ENCODE assay signal across 15 cellular contexts in genomic region chrX:153592966-153593688, GRCh38. TPM values are rescaled to one million over a fixed set of nuclear protein-coding genes. Genes with fewer than 3 reads are reported as not detected.
A peak's percentile ranks its signal among the peaks of the same experiment; 100 is the strongest.
DNase-seq lines count a peak whose midpoint lies in the region; ATAC-seq, FAIRE-seq and TF ChIP-seq lines count a peak whose summit lies in the region.
"Had no signal": no experiment of that assay in that cellular context is flagged by ENCODE, and none has a peak within 500 bp of the region (broad histone marks: within the 10 kb centered on the region; RNA-seq: fewer than 3 reads in every experiment).

No MANE protein-coding gene starts in this region.

- FAIRE-seq in small intestine (lab: Jason Lieb, UNC), result no peak
- FAIRE-seq: frontal cortex had no signal

- H3K4me1 ChIP-seq in small intestine (ENCODE audit: control insufficient read depth in 2 of 2, insufficient read depth in 1 of 2, low read depth in 1 of 2, low read length in 1 of 2), result no peaks in the 10 kb centered on the region

- no peaks in the 10 kb centered on the region for H3K9me3 Mint-ChIP-seq in stimulated activated naive B cell treated with anti-CD40 and anti-IgM and Interleukin-4, amounts not matched to agents 10 μg/mL and 1 μg/mL and 100 μg/mL, for 72 hours
- H3K9me3 Mint-ChIP-seq in osteocyte (ENCODE audit: unreplicated experiment), result peaks cover 8% of the 10 kb centered on the region
- H3K9me3 Mint-ChIP-seq: CD8-positive, alpha-beta memory T cell had no signal

- no peaks in the 10 kb centered on the region for H3K9me3 ChIP-seq in small intestine (ENCODE audit: control insufficient read depth, low read depth)
- H3K9me3 ChIP-seq: upper lobe of right lung had no signal

- H3K4me1 Mint-ChIP-seq in stimulated activated naive B cell treated with anti-CD40 and anti-IgM and Interleukin-4, amounts not matched to agents 10 μg/mL and 1 μg/mL and 100 μg/mL, for 72 hours, result peaks cover 26 to 44% of the 10 kb centered on the region in 2 donors
- H3K4me1 Mint-ChIP-seq in osteocyte (ENCODE audit: unreplicated experiment), result peaks cover 3% of the 10 kb centered on the region

- no peak overlapping the region for H3K4me3 ChIP-seq in small intestine (ENCODE audit: low read depth in 1 of 2, low read length in 2 of 2)
- H3K4me3 ChIP-seq: upper lobe of right lung had no signal

- H3K27me3 Mint-ChIP-seq in stimulated activated naive B cell treated with anti-CD40 and anti-IgM and Interleukin-4, amounts not matched to agents 10 μg/mL and 1 μg/mL and 100 μg/mL, for 72 hours, result no peaks in the 10 kb centered on the region
- H3K27me3 Mint-ChIP-seq in osteocyte (ENCODE audit: unreplicated experiment), result no peaks in the 10 kb centered on the region

- H3K27ac Mint-ChIP-seq in stimulated activated naive B cell treated with anti-CD40 and anti-IgM and Interleukin-4, amounts not matched to agents 10 μg/mL and 1 μg/mL and 100 μg/mL, for 72 hours, result peak overlapping the region; percentile 77
- H3K27ac Mint-ChIP-seq in osteocyte (ENCODE audit: unreplicated experiment), result no peak overlapping the region

- DNase-seq in NCI-H146 (lab: John Stamatoyannopoulos, UW) (peak; percentile 16), NCI-H146 treated with DMSO at 0.1 percent for 48 hours (lab: John Stamatoyannopoulos, UW; ENCODE audit: unreplicated experiment) (no peak), inferior parietal cortex (ENCODE audit: extremely low spot score) (peak; percentile 48), osteocyte (ENCODE audit: extremely low spot score, unreplicated experiment) (no peak), small intestine (no peak), AG08395 (ENCODE audit: low spot score) (no peak)
- DNase-seq in stimulated activated naive B cell treated with anti-CD40 and anti-IgM and Interleukin-4, amounts not matched to agents 10 μg/mL and 1 μg/mL and 100 μg/mL, for 72 hours, result no peak
- DNase-seq: activated naive CD4-positive, alpha-beta T cell treated with Interleukin-2 at 50 U/mL for 16 hours; CD8-positive, alpha-beta memory T cell; central memory CD4-positive, alpha-beta T cell; Kasumi-1; upper lobe of right lung had no signal

- H3K27me3 ChIP-seq in small intestine (ENCODE audit: control insufficient read depth in 2 of 2, insufficient read depth in 2 of 2, low read length in 2 of 2), result no peaks in the 10 kb centered on the region
- H3K27me3 ChIP-seq: upper lobe of right lung had no signal

- no peak for ATAC-seq in stimulated activated naive B cell treated with anti-CD40 and anti-IgM and Interleukin-4, amounts not matched to agents 10 μg/mL and 1 μg/mL and 100 μg/mL, for 72 hours (replicated peaks)
- ATAC-seq: upper lobe of right lung had no signal

- H3K27ac ChIP-seq in angular gyrus (ENCODE audit: low read depth, low read length) (peak overlapping the region; percentile 86), small intestine (ENCODE audit: low read depth in 1 of 2, low read length in 1 of 2) (no peak overlapping the region)
- H3K27ac ChIP-seq: upper lobe of right lung had no signal

- no peak overlapping the region for H3K4me3 Mint-ChIP-seq in stimulated activated naive B cell treated with anti-CD40 and anti-IgM and Interleukin-4, amounts not matched to agents 10 μg/mL and 1 μg/mL and 100 μg/mL, for 72 hours
- H3K4me3 Mint-ChIP-seq in osteocyte (ENCODE audit: unreplicated experiment), result no peak overlapping the region
- H3K4me3 Mint-ChIP-seq: CD8-positive, alpha-beta memory T cell had no signal

- 90 to 93% (median 91%) methylated on average over 11 to 12 of the region's 12 CpGs for WGBS in small intestine, 3 donors

- H3K36me3 ChIP-seq in small intestine (ENCODE audit: control insufficient read depth in 2 of 2, insufficient read depth in 2 of 2, low read length in 2 of 2), result peaks cover 0 to 2% of the 10 kb centered on the region in 2 donors
- H3K36me3 ChIP-seq: upper lobe of right lung had no signal

- TF ChIP-seq CTCF in osteocyte (IDR thresholded peaks at IDR 0.05), result no peak

- peaks cover 10 to 23% of the 10 kb centered on the region in 2 donors for H3K36me3 Mint-ChIP-seq in stimulated activated naive B cell treated with anti-CD40 and anti-IgM and Interleukin-4, amounts not matched to agents 10 μg/mL and 1 μg/mL and 100 μg/mL, for 72 hours
- H3K36me3 Mint-ChIP-seq in osteocyte (ENCODE audit: unreplicated experiment), result peaks cover 16% of the 10 kb centered on the region

RNA-seq across cellular contexts. Expression of gene CCNQ, which starts 5.8 kb away (rescaled TPM):
- 16.0 and 18.8 TPM in 2 replicates for total RNA-seq in osteocyte
- 10 to 100 TPM; 30.7 to 41.9 (median 38.2) TPM for polyA plus RNA-seq in small intestine

RNA-seq across cellular contexts. Expression of gene DUSP9, which starts 53.9 kb away (rescaled TPM):
- 0.91 and 1.3 TPM in 2 replicates for total RNA-seq in osteocyte
- under 1 TPM in 1 of 3 donors, not detected in 2; 0.06 TPM for polyA plus RNA-seq in small intestine
- total RNA-seq: OCI-LY7, upper lobe of right lung had no signal

Comparison
In these comparisons a context has a peak if more than half of its experiments do, and no peak if none do; other contexts are left out.
1. DNase-seq: peak in NCI-H146 (single experiment) and inferior parietal cortex (single experiment); none in NCI-H146 treated with DMSO at 0.1 percent for 48 hours (single experiment), stimulated activated naive B cell treated with anti-CD40 and anti-IgM and Interleukin-4, amounts not matched to agents 10 μg/mL and 1 μg/mL and 100 μg/mL, for 72 hours (single experiment), osteocyte (single experiment), small intestine (single experiment) and AG08395 (single experiment).